15 cellular contexts compared by ENCODE assay signal in the genomic region with DNA sequence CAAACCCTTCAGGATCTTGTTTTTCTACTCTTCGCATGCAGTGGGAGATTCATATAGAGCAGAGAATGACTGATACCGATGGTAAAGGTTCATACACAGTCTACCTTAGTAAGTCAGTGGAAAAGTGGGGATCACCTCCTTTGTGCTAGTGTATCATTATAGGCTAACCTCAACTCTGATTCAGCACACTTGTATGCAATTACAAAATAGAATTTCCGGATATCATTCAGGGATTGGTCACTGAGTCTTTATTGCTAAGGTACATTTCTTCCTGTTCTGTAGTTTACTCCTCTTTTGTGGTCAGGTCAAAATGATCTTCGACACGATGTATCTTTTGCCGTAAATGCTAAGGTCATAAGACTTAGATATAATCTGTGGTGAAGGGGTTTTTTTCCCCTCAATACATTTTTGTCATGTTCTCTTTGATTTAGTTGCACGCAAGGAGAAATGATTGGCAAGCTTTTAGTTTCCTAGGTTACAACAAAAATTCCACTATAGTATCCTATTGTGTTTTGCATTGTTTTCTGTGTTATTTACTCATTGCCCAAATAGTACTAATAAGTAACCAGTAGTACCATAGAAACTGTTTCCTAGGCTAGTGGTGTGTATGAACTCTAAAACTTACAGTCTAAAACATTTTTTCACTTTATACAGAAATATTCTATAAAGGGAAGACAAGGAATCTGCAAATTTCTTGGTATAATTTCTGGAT.
DNase-seq lines count a peak whose midpoint lies in the region; ATAC-seq and TF ChIP-seq lines count a peak whose summit lies in the region.
"Had no signal": no experiment of that assay in that cellular context is flagged by ENCODE, and none has a peak within 500 bp of the region (broad histone marks: within the 10 kb centered on the region; RNA-seq: fewer than 3 reads in every experiment).

No MANE protein-coding gene starts in this region.

- H3K27ac ChIP-seq in RWPE1 = no peak overlapping the region
- H3K27ac ChIP-seq: heart right ventricle, left ventricle myocardium inferior, Peyer's patch, skin epidermis had no signal

- H3K4me1 ChIP-seq in HAP-1 = no peaks in the 10 kb centered on the region
- H3K4me1 ChIP-seq: heart right ventricle, left ventricle myocardium inferior, Peyer's patch had no signal

- no peak for TF ChIP-seq CTCF in RWPE1 (conservative IDR thresholded peaks at IDR 0.05; ENCODE audit: low read depth)

- no peak overlapping the region for H3K4me3 ChIP-seq in HAP-1
- H3K4me3 ChIP-seq: heart right ventricle, left ventricle myocardium inferior, Peyer's patch, skin epidermis had no signal

- H3K36me3 ChIP-seq in HAP-1 (replicated peaks) = no peaks in the 10 kb centered on the region
- H3K36me3 ChIP-seq: heart right ventricle, left ventricle myocardium inferior, Peyer's patch had no signal

- DNase-seq in RWPE1 (ENCODE audit: low spot score) (peak; percentile 51), iris pigment epithelial cell (ENCODE audit: low read depth) (peak; percentile 90), GM19240 (ENCODE audit: insufficient read length, low spot score) (no peak), HAP-1 (ENCODE audit: low spot score in 2 of 2) (no peak)
- no peak for DNase-seq in stimulated activated CD4-positive, alpha-beta T cell treated with anti-CD3 and anti-CD28 coated beads, Interleukin-4, amount 100 ng/mL, for 4 hours
- DNase-seq: activated T-cell treated with anti-CD3 and anti-CD28 coated beads for 4 hours; aorta; CD8-positive, alpha-beta memory T cell; heart right ventricle; left ventricle myocardium inferior; Peyer's patch had no signal

- no peaks in the 10 kb centered on the region for H3K27me3 ChIP-seq in HAP-1 (ENCODE audit: low read depth)
- H3K27me3 ChIP-seq: heart right ventricle, Peyer's patch had no signal

- CTCF ChIA-PET in RWPE1 (lab: Yijun Ruan, JAX) = interaction anchor here (0.6 kb wide), 1 partner anchor 315 kb away, joined by 3 read pairs; no protein-coding TSS in a partner anchor

- H3K9me3 ChIP-seq in HAP-1 = no peaks in the 10 kb centered on the region
- H3K9me3 ChIP-seq: heart right ventricle, left ventricle myocardium inferior, Peyer's patch had no signal

- in situ Hi-C loops in HAP-1 (cut with MboI; ENCODE audit: low sequenced_read_pairs) = no loop called here

- ATAC-seq in GM19463 (IDR thresholded peaks at IDR 0.05; ENCODE audit: unreplicated experiment) (peak; percentile 43), HG03159 (IDR thresholded peaks at IDR 0.05; ENCODE audit: unreplicated experiment) (peak; percentile 59), HG03469 (IDR thresholded peaks at IDR 0.05; ENCODE audit: unreplicated experiment) (no peak)
- ATAC-seq: heart right ventricle had no signal

- POLR2A ChIA-PET in RWPE1 (lab: Yijun Ruan, JAX; ENCODE audit: low non-redundant PET) = no interaction called here

Comparison
In these comparisons a context has a peak if more than half of its experiments do, and no peak if none do; other contexts are left out.
1. DNase-seq: peak in RWPE1 (single experiment) and iris pigment epithelial cell (single experiment); none in GM19240 (single experiment), HAP-1 (0 of 2) and stimulated activated CD4-positive, alpha-beta T cell treated with anti-CD3 and anti-CD28 coated beads, Interleukin-4, amount 100 ng/mL, for 4 hours (0 of 2).